23 cellular contexts compared by ENCODE assay signal in the genomic region with DNA sequence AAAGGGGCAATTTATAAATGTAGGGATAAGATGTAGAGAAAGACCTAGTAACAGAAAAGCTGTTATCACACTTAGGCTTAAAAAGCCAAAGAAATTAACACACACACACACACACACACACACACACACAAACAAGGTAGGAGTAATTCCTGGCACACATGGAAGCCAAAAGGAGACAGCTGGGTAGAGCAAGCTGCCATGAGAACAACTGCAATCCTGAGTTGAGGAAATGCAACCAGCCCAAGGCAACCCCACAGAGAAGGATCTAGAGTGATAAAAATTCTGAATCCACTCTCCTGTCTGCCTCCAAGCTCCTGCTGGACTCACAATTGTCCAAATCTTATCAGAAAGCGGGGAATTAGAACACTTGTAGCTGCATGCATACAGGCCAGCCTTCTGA.
"Had no signal": no experiment of that assay in that cellular context is flagged by ENCODE, and none has a peak within 500 bp of the region (broad histone marks: within the 10 kb centered on the region; RNA-seq: fewer than 3 reads in every experiment).

No MANE protein-coding gene starts in this region.

- DNase-seq: activated B cell treated with CpG ODN at 0.5 μM for 24 hours; activated CD4-positive, alpha-beta T cell treated with anti-CD3 and anti-CD28 coated beads for 36 hours; activated CD4-positive, alpha-beta T cell treated with anti-CD3 and anti-CD28 coated beads, Interleukin-2, amount 50 U/mL, for 4 hours; activated CD8-positive, alpha-beta memory T cell treated with anti-CD3 and anti-CD28 coated beads for 24 hours; activated CD8-positive, alpha-beta memory T cell treated with anti-CD3 and anti-CD28 coated beads, Interleukin-2, amount 50 U/mL, for 4 hours; activated naive CD4-positive, alpha-beta T cell; activated T-cell treated with anti-CD3 and anti-CD28 coated beads, Interleukin-2, amount 50 U/mL, for 24 hours; amniotic stem cell; cerebellar nuclear complex; cortex of kidney; endodermal cell; heart right ventricle; left colon; naive thymus-derived CD8-positive, alpha-beta T cell; sigmoid colon; stimulated activated CD4-positive, alpha-beta T cell treated with anti-CD3 and anti-CD28 coated beads, Interleukin-4, amount 100 ng/mL, for 1 hour; stimulated activated naive CD4-positive, alpha-beta T cell; T1000; testis; uterus had no signal

- ATAC-seq: activated CD4-positive, alpha-beta T cell treated with anti-CD3 and anti-CD28 coated beads for 36 hours; activated T-helper 17 cell treated with anti-CD3 and anti-CD28 coated beads, Interleukin-2, amount 50 U/mL, for 72 hours; heart right ventricle; left colon; naive thymus-derived CD8-positive, alpha-beta T cell had no signal

- H3K4me3 ChIP-seq: heart right ventricle, neural progenitor cell, sigmoid colon, testis, uterus had no signal

- H3K27me3 ChIP-seq: heart right ventricle, neural progenitor cell, sigmoid colon, testis, uterus had no signal

- H3K4me1 ChIP-seq: heart right ventricle, neural progenitor cell, testis, uterus had no signal

- H3K36me3 ChIP-seq: heart right ventricle, neural progenitor cell, sigmoid colon, uterus had no signal

- H3K27ac ChIP-seq: epithelial cell of prostate, heart right ventricle, neural progenitor cell, sigmoid colon, testis, uterus had no signal

- H3K9me3 ChIP-seq: heart right ventricle, sigmoid colon, testis, uterus had no signal
